Comparison of ENCODE assay signal across 8 cellular contexts in genomic region chr13:48976677-48977625, GRCh38. TPM values are rescaled to one million over a fixed set of nuclear protein-coding genes. Genes with fewer than 3 reads are reported as not detected.
DNase-seq lines count a peak whose midpoint lies in the region; ATAC-seq, FAIRE-seq and TF ChIP-seq lines count a peak whose summit lies in the region.

No MANE protein-coding gene starts in this region.

- ATAC-seq in HG03139 (IDR thresholded peaks at IDR 0.05; ENCODE audit: unreplicated experiment) (peak; percentile 12), GM18498 (IDR thresholded peaks at IDR 0.05; ENCODE audit: unreplicated experiment) (no peak)

- peak; percentile 58 for FAIRE-seq in endometrium (lab: Jason Lieb, UNC)

- DNase-seq in 8988T (peak; percentile 14), SHP77 treated with DMSO at 0.1 percent for 48 hours (lab: John Stamatoyannopoulos, UW) (peak; percentile 59), myocyte (ENCODE audit: low read depth) (peak; percentile 19), islet precursor cell (no peak)

- TF ChIP-seq POLR2A in GM10847 (IDR thresholded peaks at IDR 0.05; ENCODE audit: extremely low read depth, insufficient read length): peak; percentile 34

RNA-seq across cellular contexts. Expression of gene FNDC3A, which starts 1.2 kb away (rescaled TPM):
- 39.4 and 41.6 TPM in 2 replicates for total RNA-seq in myocyte
- polyA plus RNA-seq in myocyte (2012): 16.1 TPM
